Comparison of ENCODE assay signal across 12 cellular contexts in the genomic region with DNA sequence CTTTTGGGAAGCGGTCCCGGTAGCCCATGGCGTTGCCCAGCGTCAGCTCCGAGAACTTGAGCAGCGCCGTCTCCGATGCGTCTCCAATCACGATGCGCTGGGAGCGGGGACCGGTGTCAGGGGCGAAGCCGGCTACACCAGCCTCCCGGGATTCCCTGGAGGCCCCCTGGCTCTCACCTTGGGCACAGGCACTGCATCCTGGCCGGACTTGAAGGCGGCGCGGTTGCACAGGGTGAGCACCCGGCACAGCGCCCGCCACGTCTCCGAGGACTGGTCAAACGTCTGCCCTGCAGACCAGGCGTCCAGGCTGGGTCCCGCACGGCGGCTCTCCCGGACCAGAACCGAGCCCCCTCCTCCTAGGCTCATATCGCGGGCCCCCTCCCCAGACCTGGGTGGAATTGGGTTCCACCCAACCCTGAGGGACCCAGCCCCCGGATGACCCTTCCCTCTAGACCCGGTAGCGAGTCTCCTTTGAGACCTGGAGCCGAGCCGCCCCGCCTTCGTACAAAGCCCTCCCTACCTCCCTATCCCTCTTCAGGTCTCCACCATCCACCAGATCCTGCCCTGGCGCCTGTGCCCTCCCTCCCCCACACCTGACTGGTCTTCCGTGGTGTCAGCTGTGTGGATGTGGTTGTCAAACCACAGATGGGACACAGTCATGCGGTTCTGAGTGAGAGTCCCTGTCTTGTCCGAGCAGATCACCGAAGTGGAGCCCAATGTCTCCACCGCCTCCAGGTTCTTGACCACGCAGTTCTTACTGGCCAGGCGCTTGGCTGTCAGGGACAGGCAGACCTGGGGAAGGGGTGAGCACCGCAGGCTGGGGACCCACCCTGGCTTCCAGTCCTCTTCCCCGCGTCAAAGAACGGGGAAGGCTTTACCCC. TPM values are rescaled to one million over a fixed set of nuclear protein-coding genes. Genes with fewer than 3 reads are reported as not detected.
DNase-seq lines count a peak whose midpoint lies in the region; TF ChIP-seq lines count a peak whose summit lies in the region.
"Had no signal": no experiment of that assay in that cellular context is flagged by ENCODE, and none has a peak within 500 bp of the region (broad histone marks: within the 10 kb centered on the region; RNA-seq: fewer than 3 reads in every experiment).

No MANE protein-coding gene starts in this region.

- H3K4me3 Mint-ChIP-seq in endodermal cell (peak overlapping the region; percentile 65), glutamatergic neuron (ENCODE audit: unreplicated experiment) (no peak overlapping the region)

- H4K20me1 ChIP-seq in DOHH2 (ENCODE audit: control insufficient read depth, insufficient read depth, low read depth, low read length) (no peaks in the 10 kb centered on the region; the same call in 1 of the 2 replicates), osteoblast (ENCODE audit: insufficient read depth, low read length) (no peaks in the 10 kb centered on the region)

- H3K9me3 ChIP-seq in DOHH2 (ENCODE audit: control insufficient read depth, insufficient read depth, low read length) (no peaks in the 10 kb centered on the region), HUES48 (ENCODE audit: control insufficient read depth, insufficient read depth, low read length) (no peaks in the 10 kb centered on the region), endodermal cell (ENCODE audit: control insufficient read depth, low read length) (no peaks in the 10 kb centered on the region), osteoblast (ENCODE audit: low read depth, low read length) (no peaks in the 10 kb centered on the region)

- peaks cover 80% of the 10 kb centered on the region for H3K27me3 Mint-ChIP-seq in endodermal cell (ENCODE audit: insufficient read depth)
- peaks cover 16% of the 10 kb centered on the region for H3K27me3 Mint-ChIP-seq in glutamatergic neuron (ENCODE audit: unreplicated experiment)

- H3K27ac ChIP-seq in DOHH2 (ENCODE audit: low read depth, low read length): no peak overlapping the region
- no peak overlapping the region for H3K27ac ChIP-seq in HUES48 (ENCODE audit: low read depth, low read length)
- no peak overlapping the region for H3K27ac ChIP-seq in endodermal cell (ENCODE audit: low read depth, low read length)
- no peak overlapping the region for H3K27ac ChIP-seq in osteoblast (ENCODE audit: low read depth, low read length)
- H3K27ac ChIP-seq: VCaP had no signal

- no peak for TF ChIP-seq CTCF in DOHH2 (IDR thresholded peaks at IDR 0.05; ENCODE audit: low read depth, low read length, poor library complexity, severe bottlenecking)
- TF ChIP-seq CTCF in endodermal cell (conservative IDR thresholded peaks at IDR 0.05): peak; percentile 26
- no peak for TF ChIP-seq CTCF in osteoblast (IDR thresholded peaks at IDR 0.05; ENCODE audit: extremely low read depth, low read depth, low read length)
- no peak for TF ChIP-seq CTCF in glutamatergic neuron (IDR thresholded peaks at IDR 0.05; ENCODE audit: partially characterized antibody, unreplicated experiment)

- H3K4me1 Mint-ChIP-seq in endodermal cell (no peaks in the 10 kb centered on the region), glutamatergic neuron (ENCODE audit: low read depth, unreplicated experiment) (no peaks in the 10 kb centered on the region)

- H3K4me2 ChIP-seq in DOHH2 (ENCODE audit: low read length): peak overlapping the region; percentile 21
- peak overlapping the region; percentile 75 for H3K4me2 ChIP-seq in osteoblast (ENCODE audit: insufficient read depth, low read length)

- DNase-seq in endodermal cell: no peak
- DNase-seq in osteoblast (ENCODE audit: insufficient read length, low spot score, missing footprints): peak; percentile 55
- no peak for DNase-seq in kidney glomerular epithelial cell (lab: John Stamatoyannopoulos, UW)
- no peak for DNase-seq in glutamatergic neuron
- DNase-seq in RKO (ENCODE audit: low spot score): no peak
- no peak for DNase-seq in NCI-H1417 treated with DMSO at 0.1 percent for 48 hours (lab: John Stamatoyannopoulos, UW)
- DNase-seq: DMS79; NK-92 treated with Interleukin-12 subunit alpha and Interleukin-12 subunit beta, amount 100 ng/mL, for 24 hours had no signal

- H3F3A ChIP-seq in DOHH2 (ENCODE audit: control insufficient read depth, insufficient read depth): no peaks in the 10 kb centered on the region

- no peak overlapping the region for H3K27ac Mint-ChIP-seq in endodermal cell
- H3K27ac Mint-ChIP-seq in glutamatergic neuron (ENCODE audit: unreplicated experiment): no peak overlapping the region
- H3K27ac Mint-ChIP-seq: activated naive CD8-positive, alpha-beta T cell treated with anti-CD3 and anti-CD28 coated beads, Interleukin-2, amount 50 U/mL, for 24 hours had no signal

- H3K36me3 ChIP-seq in DOHH2 (ENCODE audit: control insufficient read depth, low read length): no peaks in the 10 kb centered on the region
- no peaks in the 10 kb centered on the region for H3K36me3 ChIP-seq in HUES48 (ENCODE audit: control insufficient read depth, insufficient read depth, low read length)
- H3K36me3 ChIP-seq in endodermal cell (ENCODE audit: control insufficient read depth, insufficient read depth, low read length): no peaks in the 10 kb centered on the region
- no peaks in the 10 kb centered on the region for H3K36me3 ChIP-seq in osteoblast (ENCODE audit: insufficient read depth, low read length)

- H3K36me3 Mint-ChIP-seq in endodermal cell (ENCODE audit: low read depth) (no peaks in the 10 kb centered on the region), glutamatergic neuron (ENCODE audit: unreplicated experiment) (no peaks in the 10 kb centered on the region)

- no peaks in the 10 kb centered on the region for H3K9me2 ChIP-seq in DOHH2 (replicated peaks; ENCODE audit: control insufficient read depth, low read length)

- H3K9ac ChIP-seq in HUES48 (ENCODE audit: low read depth, low read length) (no peak overlapping the region), endodermal cell (ENCODE audit: extremely low read depth, low read length, poor library complexity, severe bottlenecking) (no peak overlapping the region)

- H3K4me1 ChIP-seq in DOHH2 (ENCODE audit: control insufficient read depth, low read length) (peaks cover 11% of the 10 kb centered on the region), HUES48 (ENCODE audit: control insufficient read depth, insufficient read depth, low read length) (no peaks in the 10 kb centered on the region), endodermal cell (ENCODE audit: control insufficient read depth, insufficient read depth, low read length) (no peaks in the 10 kb centered on the region), osteoblast (ENCODE audit: insufficient read depth, low read length) (no peaks in the 10 kb centered on the region)

- H3K4me3 ChIP-seq in DOHH2 (ENCODE audit: low read length) (no peak overlapping the region), HUES48 (ENCODE audit: low read depth, low read length) (peak overlapping the region; percentile 80), endodermal cell (ENCODE audit: low read length) (peak overlapping the region; percentile 72), osteoblast (ENCODE audit: insufficient read depth, low read length) (peak overlapping the region; percentile 56)

- H2AFZ ChIP-seq in osteoblast (ENCODE audit: low read length): no peak overlapping the region

- peaks cover 17% of the 10 kb centered on the region for H3K27me3 ChIP-seq in DOHH2 (ENCODE audit: control insufficient read depth, low read length)
- peaks cover 37% of the 10 kb centered on the region for H3K27me3 ChIP-seq in HUES48 (ENCODE audit: control insufficient read depth, insufficient read depth, low read length)
- H3K27me3 ChIP-seq in endodermal cell (ENCODE audit: control insufficient read depth, insufficient read depth, low read length, poor library complexity, severe bottlenecking): peaks cover 37% of the 10 kb centered on the region
- peaks cover 15% of the 10 kb centered on the region for H3K27me3 ChIP-seq in osteoblast (ENCODE audit: insufficient read depth, low read length)

- WGBS in endodermal cell (ENCODE audit: insufficient coverage in 1 of 2, insufficient read length in 1 of 2), 2 experiments: 47 to 65% methylated on average over 31 to 53 of the region's 53 CpGs

- H3K79me2 ChIP-seq in DOHH2 (ENCODE audit: control insufficient read depth, low read length) (no peaks in the 10 kb centered on the region), osteoblast (ENCODE audit: insufficient read depth, low read length) (no peaks in the 10 kb centered on the region)

- H3K9me3 Mint-ChIP-seq in endodermal cell (no peaks in the 10 kb centered on the region), glutamatergic neuron (ENCODE audit: unreplicated experiment) (peaks cover 2% of the 10 kb centered on the region)
- H3K9me3 Mint-ChIP-seq: activated naive CD8-positive, alpha-beta T cell treated with anti-CD3 and anti-CD28 coated beads, Interleukin-2, amount 50 U/mL, for 24 hours had no signal

RNA-seq across cellular contexts. Expression of gene ATP4A, which starts 4.8 kb away (rescaled TPM):
- total RNA-seq in endodermal cell: under 1 TPM in 1 of 2 donors, not detected in 1; 0.18 TPM
- not detected for polyA plus RNA-seq in endodermal cell (2013, experiment 1 of 2)
- polyA plus RNA-seq in endodermal cell (2013, experiment 2 of 2): not detected
- total RNA-seq in osteoblast: not detected in 2 replicates
- total RNA-seq in glutamatergic neuron (ENCODE audit: unreplicated experiment): 0.32 TPM

RNA-seq across cellular contexts. Expression of gene TMEM147, which starts 13.2 kb away (rescaled TPM):
- total RNA-seq in endodermal cell: 100 to 1,000 TPM; 109 to 119 TPM
- 86.5 TPM for polyA plus RNA-seq in endodermal cell (2013, experiment 1 of 2)
- polyA plus RNA-seq in endodermal cell (2013, experiment 2 of 2): 87.1 TPM
- total RNA-seq in osteoblast: 93.1 and 98.8 TPM in 2 replicates
- 67.2 TPM for total RNA-seq in glutamatergic neuron (ENCODE audit: unreplicated experiment)

RNA-seq across cellular contexts. Expression of gene GAPDHS, which starts 25.4 kb away (rescaled TPM):
- total RNA-seq in endodermal cell (not detected), osteoblast (not detected in 2 replicates), glutamatergic neuron (ENCODE audit: unreplicated experiment) (not detected)
- not detected for polyA plus RNA-seq in endodermal cell (2013, experiment 1 of 2)
- not detected for polyA plus RNA-seq in endodermal cell (2013, experiment 2 of 2)

RNA-seq across cellular contexts. Expression of gene PMIS2, which starts 27.3 kb away (rescaled TPM):
- total RNA-seq in endodermal cell (not detected), osteoblast (not detected in 2 replicates), glutamatergic neuron (ENCODE audit: unreplicated experiment) (not detected)
- not detected for polyA plus RNA-seq in endodermal cell (2013, experiment 1 of 2)
- polyA plus RNA-seq in endodermal cell (2013, experiment 2 of 2): not detected

RNA-seq across cellular contexts. Expression of gene SBSN, which starts 30.5 kb away (rescaled TPM):
- total RNA-seq in endodermal cell: not detected
- polyA plus RNA-seq in endodermal cell (2013, experiment 1 of 2): not detected
- polyA plus RNA-seq in endodermal cell (2013, experiment 2 of 2): not detected
- total RNA-seq in osteoblast: 4.7 and 12.1 TPM in 2 replicates
- total RNA-seq in glutamatergic neuron (ENCODE audit: unreplicated experiment): 0.29 TPM
